ENCODE assay signal across 19 cellular contexts in the genomic region with DNA sequence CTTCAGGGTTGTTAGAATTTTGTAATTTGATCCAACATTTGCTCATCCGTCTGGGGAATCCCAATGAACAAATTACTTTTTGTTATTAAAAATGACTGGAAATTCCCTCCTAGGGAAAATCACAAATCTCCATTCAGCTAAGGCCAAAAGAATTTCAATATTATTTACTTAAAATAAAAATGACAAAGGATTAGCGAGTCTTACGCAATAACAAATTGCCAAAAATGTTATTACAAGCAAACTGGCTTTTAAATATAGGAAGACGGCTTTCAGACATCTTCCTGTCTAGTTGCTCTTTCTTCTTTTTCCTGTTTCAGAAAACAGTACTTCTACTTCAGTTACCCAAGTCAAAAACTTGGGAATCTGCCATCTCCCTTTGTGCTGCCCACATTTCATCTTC.
"Had no signal": no experiment of that assay in that cellular context is flagged by ENCODE, and none has a peak within 500 bp of the region (broad histone marks: within the 10 kb centered on the region; RNA-seq: fewer than 3 reads in every experiment).

No MANE protein-coding gene starts in this region.

- H3K4me1 Mint-ChIP-seq: naive thymus-derived CD8-positive, alpha-beta T cell; stimulated activated naive B cell treated with anti-CD40 and anti-IgM and Interleukin-4, amounts not matched to agents 10 μg/mL and 1 μg/mL and 100 μg/mL, for 72 hours; stimulated activated naive CD8-positive, alpha-beta T cell treated with anti-CD3 and anti-CD28 coated beads, Interleukin-15, amount 100 ng/mL, for 72 hours had no signal

- H3K4me1 ChIP-seq: esophagus muscularis mucosa, gastrocnemius medialis, heart right ventricle, sigmoid colon, testis, transverse colon had no signal

- H3K4me3 ChIP-seq: esophagus muscularis mucosa, gastrocnemius medialis, heart right ventricle, mucosa of descending colon, sigmoid colon, skin epidermis, testis, transverse colon had no signal

- H3K27ac Mint-ChIP-seq: naive thymus-derived CD8-positive, alpha-beta T cell; stimulated activated naive B cell treated with anti-CD40 and anti-IgM and Interleukin-4, amounts not matched to agents 10 μg/mL and 1 μg/mL and 100 μg/mL, for 72 hours; stimulated activated naive CD8-positive, alpha-beta T cell treated with anti-CD3 and anti-CD28 coated beads, Interleukin-15, amount 100 ng/mL, for 72 hours had no signal

- H3K27ac ChIP-seq: epithelial cell of prostate, esophagus muscularis mucosa, gastrocnemius medialis, heart right ventricle, neutrophil, sigmoid colon, skin epidermis, testis, transverse colon had no signal

- H3K9me3 ChIP-seq: neutrophil, testis had no signal

- H3K27me3 Mint-ChIP-seq: stimulated activated naive B cell treated with anti-CD40 and anti-IgM and Interleukin-4, amounts not matched to agents 10 μg/mL and 1 μg/mL and 100 μg/mL, for 72 hours; stimulated activated naive CD8-positive, alpha-beta T cell treated with anti-CD3 and anti-CD28 coated beads, Interleukin-15, amount 100 ng/mL, for 72 hours had no signal

- H3K36me3 ChIP-seq: esophagus muscularis mucosa, gastrocnemius medialis, heart right ventricle, neutrophil, sigmoid colon, transverse colon had no signal

- H3K4me3 Mint-ChIP-seq: naive thymus-derived CD8-positive, alpha-beta T cell; stimulated activated naive B cell treated with anti-CD40 and anti-IgM and Interleukin-4, amounts not matched to agents 10 μg/mL and 1 μg/mL and 100 μg/mL, for 72 hours; stimulated activated naive CD8-positive, alpha-beta T cell treated with anti-CD3 and anti-CD28 coated beads, Interleukin-15, amount 100 ng/mL, for 72 hours had no signal

- ATAC-seq: gastrocnemius medialis; heart right ventricle; left lobe of liver; mucosa of descending colon; naive thymus-derived CD8-positive, alpha-beta T cell; stimulated activated naive B cell treated with anti-CD40 and anti-IgM and Interleukin-4, amounts not matched to agents 10 μg/mL and 1 μg/mL and 100 μg/mL, for 72 hours; stimulated activated naive CD8-positive, alpha-beta T cell treated with anti-CD3 and anti-CD28 coated beads, Interleukin-15, amount 100 ng/mL, for 72 hours had no signal

- H3K27me3 ChIP-seq: esophagus muscularis mucosa, gastrocnemius medialis, heart right ventricle, neutrophil, sigmoid colon, testis, transverse colon had no signal

- DNase-seq: effector memory CD4-positive, alpha-beta T cell; gastrocnemius medialis; heart right ventricle; hypothalamus; kidney glomerular epithelial cell; mucosa of descending colon; naive thymus-derived CD8-positive, alpha-beta T cell; sigmoid colon; stimulated activated CD4-positive, alpha-beta T cell treated with anti-CD3 and anti-CD28 coated beads, Interleukin-2, amount 100 ng/mL, for 24 hours; stimulated activated CD4-positive, alpha-beta T cell treated with anti-CD3 and anti-CD28 coated beads, Interleukin-4, amount 100 ng/mL, for 4 hours; stimulated activated naive B cell treated with anti-CD40 and anti-IgM and Interleukin-4, amounts not matched to agents 10 μg/mL and 1 μg/mL and 100 μg/mL, for 72 hours; stimulated activated naive CD8-positive, alpha-beta T cell treated with anti-CD3 and anti-CD28 coated beads, Interleukin-15, amount 100 ng/mL, for 72 hours; testis; transverse colon had no signal
